8 cellular contexts compared by ENCODE assay signal in genomic region chr10:4767033-4767814, GRCh38. TPM values are rescaled to one million over a fixed set of nuclear protein-coding genes. Genes with fewer than 3 reads are reported as not detected.
DNase-seq lines count a peak whose midpoint lies in the region; ATAC-seq and TF ChIP-seq lines count a peak whose summit lies in the region.

No MANE protein-coding gene starts in this region.

- H2AK5ac ChIP-seq in trophoblast cell (ENCODE audit: low read length): no peak overlapping the region

- H3K4me3 ChIP-seq in Peyer's patch (no peak overlapping the region), fibroblast of pulmonary artery (replicated peaks; ENCODE audit: low read depth, low read length) (no peak overlapping the region), trophoblast cell (ENCODE audit: low read depth, low read length) (no peak overlapping the region)

- WGBS in trophoblast cell (ENCODE audit: extremely low coverage, insufficient coverage, insufficient read length): no CpG with 5 or more reads among the region's 7 CpGs

- TF ChIP-seq CTCF in Peyer's patch (IDR thresholded peaks at IDR 0.05) (peak in 5 of 6 experiments; percentile 13 to 83 (median 74)), fibroblast of pulmonary artery (IDR thresholded peaks at IDR 0.05; ENCODE audit: low read length, missing control alignments) (peak; percentile 74)

- DNase-seq in activated naive CD4-positive, alpha-beta T cell treated with Interleukin-2 at 50 U/mL for 16 hours: peak; percentile 6
- DNase-seq in activated naive CD4-positive, alpha-beta T cell treated with anti-CD3 and anti-CD28 coated beads, Interleukin-2, amount 50 U/mL, for 72 hours (ENCODE audit: low spot score in 2 of 2): no peak
- DNase-seq in Peyer's patch (peak in 1 of 3 donors; percentile 56), fibroblast of pulmonary artery (ENCODE audit: low read depth) (peak; percentile 77), trophoblast cell (peak in 1 of 2 donors; percentile 55)
- DNase-seq in stimulated activated CD4-positive, alpha-beta T cell treated with anti-CD3 and anti-CD28 coated beads, Interleukin-1b, Interleukin-23, amount 100 ng/mL, for 48 hours: no peak
- no peak for DNase-seq in activated CD8-positive, alpha-beta memory T cell treated with anti-CD3 and anti-CD28 coated beads, Interleukin-2, amount 50 U/mL, for 4 hours
- DNase-seq in activated naive CD4-positive, alpha-beta T cell (lab: John Stamatoyannopoulos, UW): no peak

- no peak overlapping the region for H2BK120ac ChIP-seq in trophoblast cell (ENCODE audit: insufficient read depth, low read length, poor library complexity)

- no peak overlapping the region for H4K12ac ChIP-seq in trophoblast cell (ENCODE audit: low read depth, low read length)

- peak overlapping the region; percentile 60 for H2BK5ac ChIP-seq in trophoblast cell (ENCODE audit: low read depth, low read length, poor library complexity)

- H3K36me3 ChIP-seq in Peyer's patch (no peaks in the 10 kb centered on the region), trophoblast cell (ENCODE audit: control insufficient read depth in 1 of 2, insufficient read depth in 2 of 2, low read length in 2 of 2) (no peaks in the 10 kb centered on the region)

- no peaks in the 10 kb centered on the region for H3K9me3 ChIP-seq in Peyer's patch
- H3K9me3 ChIP-seq in trophoblast cell (ENCODE audit: insufficient read depth, low read depth, low read length): no peaks in the 10 kb centered on the region

- no peak overlapping the region for H2AFZ ChIP-seq in trophoblast cell (ENCODE audit: insufficient read depth, low read length, poor library complexity)

- peaks cover 0 to 2% (median 0%) of the 10 kb centered on the region in 4 donors for H3K4me1 ChIP-seq in Peyer's patch
- no peaks in the 10 kb centered on the region for H3K4me1 ChIP-seq in trophoblast cell (ENCODE audit: control insufficient read depth in 1 of 2, insufficient read depth in 2 of 2, low read length in 2 of 2)

- H3K79me2 ChIP-seq in trophoblast cell (ENCODE audit: control insufficient read depth, insufficient read depth, low read length, poor library complexity): no peaks in the 10 kb centered on the region

- no peak overlapping the region for H3K18ac ChIP-seq in trophoblast cell (ENCODE audit: low read length)

- no peaks in the 10 kb centered on the region for H3K27me3 ChIP-seq in Peyer's patch
- H3K27me3 ChIP-seq in trophoblast cell (ENCODE audit: insufficient read depth, low read length): no peaks in the 10 kb centered on the region

- no peak for TF ChIP-seq POLR2A in Peyer's patch (IDR thresholded peaks at IDR 0.05)

- no peak overlapping the region for H3K4me2 ChIP-seq in trophoblast cell (ENCODE audit: low read length)

- H3K36me3 Mint-ChIP-seq in activated naive CD4-positive, alpha-beta T cell treated with anti-CD3 and anti-CD28 coated beads, Interleukin-2, amount 50 U/mL, for 72 hours: no peaks in the 10 kb centered on the region

- H3K9me3 Mint-ChIP-seq in activated naive CD4-positive, alpha-beta T cell treated with anti-CD3 and anti-CD28 coated beads, Interleukin-2, amount 50 U/mL, for 72 hours: no peaks in the 10 kb centered on the region

- H3K27ac ChIP-seq in Peyer's patch (no peak overlapping the region), trophoblast cell (ENCODE audit: low read depth, low read length) (peak overlapping the region; percentile 90)

- no peak overlapping the region for H3K27ac Mint-ChIP-seq in activated naive CD4-positive, alpha-beta T cell treated with anti-CD3 and anti-CD28 coated beads, Interleukin-2, amount 50 U/mL, for 72 hours

- H3K4ac ChIP-seq in trophoblast cell (ENCODE audit: low read depth, low read length): no peak overlapping the region

- H2BK12ac ChIP-seq in trophoblast cell (ENCODE audit: low read length): peak overlapping the region; percentile 75

- peaks cover 7% of the 10 kb centered on the region for H3K79me1 ChIP-seq in trophoblast cell (ENCODE audit: low read length)

- H4K8ac ChIP-seq in trophoblast cell (ENCODE audit: low read depth, low read length): no peak overlapping the region

- H4K91ac ChIP-seq in trophoblast cell (ENCODE audit: low read depth, low read length): peak overlapping the region; percentile 65

- H3K23ac ChIP-seq in trophoblast cell (ENCODE audit: low read length): no peak overlapping the region

- no peak overlapping the region for H3K14ac ChIP-seq in trophoblast cell (ENCODE audit: low read length)

- ATAC-seq in activated naive CD4-positive, alpha-beta T cell treated with anti-CD3 and anti-CD28 coated beads, Interleukin-2, amount 50 U/mL, for 72 hours: no peak

- H3K9ac ChIP-seq in trophoblast cell (ENCODE audit: low read length): no peak overlapping the region

RNA-seq across cellular contexts. Expression of gene AKR1E2, which starts 58.8 kb away (rescaled TPM):
- total RNA-seq in activated naive CD4-positive, alpha-beta T cell treated with anti-CD3 and anti-CD28 coated beads, Interleukin-2, amount 50 U/mL, for 72 hours: 1 to 10 TPM; 3.1 to 7.5 TPM
- 10 to 100 TPM in 1 of 4 donors, 1 to 10 TPM in 3; 2.0 to 59.4 (median 3.6) TPM for total RNA-seq in Peyer's patch
- polyA plus RNA-seq in trophoblast cell (2013): 0.31 and 0.42 TPM in 2 replicates

Comparison
In these comparisons a context has a peak if more than half of its experiments do, and no peak if none do; other contexts are left out.
1. DNase-seq: peak in activated naive CD4-positive, alpha-beta T cell treated with Interleukin-2 at 50 U/mL for 16 hours (single experiment) and fibroblast of pulmonary artery (single experiment); none in activated naive CD4-positive, alpha-beta T cell treated with anti-CD3 and anti-CD28 coated beads, Interleukin-2, amount 50 U/mL, for 72 hours (0 of 2), stimulated activated CD4-positive, alpha-beta T cell treated with anti-CD3 and anti-CD28 coated beads, Interleukin-1b, Interleukin-23, amount 100 ng/mL, for 48 hours (single experiment), activated CD8-positive, alpha-beta memory T cell treated with anti-CD3 and anti-CD28 coated beads, Interleukin-2, amount 50 U/mL, for 4 hours (single experiment) and activated naive CD4-positive, alpha-beta T cell (0 of 4).